In genomic region chr11:131248588-131248987, GRCh38 we compare ENCODE assay signal across 28 cellular contexts.
"Had no signal": no experiment of that assay in that cellular context is flagged by ENCODE, and none has a peak within 500 bp of the region (broad histone marks: within the 10 kb centered on the region; RNA-seq: fewer than 3 reads in every experiment).

No MANE protein-coding gene starts in this region.

- ATAC-seq: mucosa of descending colon; right lobe of liver; stimulated activated memory B cell treated with anti-CD40 and anti-IgM and Interleukin-4, amounts not matched to agents 10 μg/mL and 1 μg/mL and 100 μg/mL, for 72 hours had no signal

- H3K4me1 Mint-ChIP-seq: activated naive CD8-positive, alpha-beta T cell treated with anti-CD3 and anti-CD28 coated beads, Interleukin-2, amount 10 ng/mL, durations not matched to agents 7 days and 5 days; naive B cell; stimulated activated memory B cell treated with anti-CD40 and anti-IgM and Interleukin-4, amounts not matched to agents 10 μg/mL and 1 μg/mL and 100 μg/mL, for 72 hours had no signal

- H3K4me1 ChIP-seq: right lobe of liver, stomach, suprapubic skin, tibial nerve had no signal

- DNase-seq: activated CD4-positive, alpha-beta memory T cell treated with anti-CD3 and anti-CD28 coated beads for 36 hours; activated CD4-positive, alpha-beta T cell treated with anti-CD3 and anti-CD28 coated beads for 48 hours; activated CD4-positive, CD25-positive, alpha-beta regulatory T cell; activated effector memory CD4-positive, alpha-beta T cell treated with Interleukin-2 at 50 U/mL for 16 hours; activated naive CD4-positive, alpha-beta T cell treated with anti-CD3 and anti-CD28 coated beads for 36 hours; activated naive CD8-positive, alpha-beta T cell treated with anti-CD3 and anti-CD28 coated beads, Interleukin-2, amount 10 ng/mL, durations not matched to agents 7 days and 5 days; activated T-cell treated with anti-CD3 and anti-CD28 coated beads, Interleukin-2, amount 50 U/mL, for 48 hours; amniotic stem cell; brain microvascular endothelial cell; central memory CD4-positive, alpha-beta T cell; dermis blood vessel endothelial cell; effector CD8-positive, alpha-beta T cell; erythroblast; foreskin melanocyte; hypothalamus; mesenchymal stem cell; mucosa of descending colon; naive B cell; occipital lobe; posterior cingulate gyrus; right lobe of liver; stimulated activated CD4-positive, alpha-beta T cell treated with anti-CD3 and anti-CD28 coated beads, Interleukin-2, amount 100 ng/mL, for 24 hours; stomach had no signal

- H3K27ac ChIP-seq: brain microvascular endothelial cell, right lobe of liver, skin epidermis, stomach, suprapubic skin, tibial nerve had no signal

- H3K4me3 Mint-ChIP-seq: activated CD4-positive, alpha-beta memory T cell treated with anti-CD3 and anti-CD28 coated beads for 36 hours; activated naive CD4-positive, alpha-beta T cell treated with anti-CD3 and anti-CD28 coated beads for 36 hours; activated naive CD8-positive, alpha-beta T cell treated with anti-CD3 and anti-CD28 coated beads, Interleukin-2, amount 10 ng/mL, durations not matched to agents 7 days and 5 days; naive B cell; stimulated activated memory B cell treated with anti-CD40 and anti-IgM and Interleukin-4, amounts not matched to agents 10 μg/mL and 1 μg/mL and 100 μg/mL, for 72 hours; T-helper 1 cell treated with Interleukin-12 subunit alpha and Interleukin-12 subunit beta and Interleukin-4 antibody, amounts not matched to agents 30 μg/mL and 1 μg/mL, for 36 hours had no signal

- H3K9me3 ChIP-seq: mucosa of descending colon, right lobe of liver, stomach, suprapubic skin, tibial nerve had no signal

- H3K36me3 ChIP-seq: brain microvascular endothelial cell, right lobe of liver, stomach, suprapubic skin, tibial nerve had no signal

- H3K27ac Mint-ChIP-seq: activated CD4-positive, alpha-beta memory T cell treated with anti-CD3 and anti-CD28 coated beads for 36 hours; activated naive CD4-positive, alpha-beta T cell treated with anti-CD3 and anti-CD28 coated beads for 36 hours; activated naive CD8-positive, alpha-beta T cell treated with anti-CD3 and anti-CD28 coated beads, Interleukin-2, amount 10 ng/mL, durations not matched to agents 7 days and 5 days; naive B cell; stimulated activated memory B cell treated with anti-CD40 and anti-IgM and Interleukin-4, amounts not matched to agents 10 μg/mL and 1 μg/mL and 100 μg/mL, for 72 hours; T-helper 1 cell treated with Interleukin-12 subunit alpha and Interleukin-12 subunit beta and Interleukin-4 antibody, amounts not matched to agents 30 μg/mL and 1 μg/mL, for 36 hours had no signal

- H3K9me3 Mint-ChIP-seq: activated CD4-positive, alpha-beta memory T cell treated with anti-CD3 and anti-CD28 coated beads for 36 hours; activated naive CD4-positive, alpha-beta T cell treated with anti-CD3 and anti-CD28 coated beads for 36 hours; activated naive CD8-positive, alpha-beta T cell treated with anti-CD3 and anti-CD28 coated beads, Interleukin-2, amount 10 ng/mL, durations not matched to agents 7 days and 5 days; stimulated activated memory B cell treated with anti-CD40 and anti-IgM and Interleukin-4, amounts not matched to agents 10 μg/mL and 1 μg/mL and 100 μg/mL, for 72 hours; T-helper 1 cell treated with Interleukin-12 subunit alpha and Interleukin-12 subunit beta and Interleukin-4 antibody, amounts not matched to agents 30 μg/mL and 1 μg/mL, for 36 hours had no signal

- H3K36me3 Mint-ChIP-seq: activated CD4-positive, alpha-beta memory T cell treated with anti-CD3 and anti-CD28 coated beads for 36 hours; activated naive CD8-positive, alpha-beta T cell treated with anti-CD3 and anti-CD28 coated beads, Interleukin-2, amount 10 ng/mL, durations not matched to agents 7 days and 5 days; naive B cell; stimulated activated memory B cell treated with anti-CD40 and anti-IgM and Interleukin-4, amounts not matched to agents 10 μg/mL and 1 μg/mL and 100 μg/mL, for 72 hours had no signal

- H3K27me3 ChIP-seq: brain microvascular endothelial cell, right lobe of liver, suprapubic skin had no signal

- H3K4me3 ChIP-seq: mucosa of descending colon, right lobe of liver, skin epidermis, stomach, suprapubic skin, tibial nerve had no signal
